1 cellular context compared by ENCODE assay signal in genomic region chr16:30010817-30011504, GRCh38.
TF ChIP-seq lines count a peak whose summit lies in the region.

Gene DOC2A, minus strand, starts transcription at chr16:30011027. Its CDS starts 805 bp downstream, at chr16:30010222.

TF ChIP-seq in HepG2, 621 proteins besides CTCF, POLR2A, EP300 and RAD21 (continued from another document):
- TF ChIP-seq STAT6 (CRISPR knock-in tag; IDR thresholded peaks at IDR 0.05; ENCODE audit: borderline replicate concordance) = no peak
- TF ChIP-seq ZNF136 (CRISPR knock-in tag; IDR thresholded peaks at IDR 0.05; ENCODE audit: low read depth) = no peak
- TF ChIP-seq SIN3B (IDR thresholded peaks at IDR 0.05; ENCODE audit: low read length) = no peak
- TF ChIP-seq FOXK2 (IDR thresholded peaks at IDR 0.05) = no peak
- no peak for TF ChIP-seq HNRNPLL (IDR thresholded peaks at IDR 0.05; ENCODE audit: low read depth, low read length, poor library complexity, severe bottlenecking)
- TF ChIP-seq, protein P1, sequence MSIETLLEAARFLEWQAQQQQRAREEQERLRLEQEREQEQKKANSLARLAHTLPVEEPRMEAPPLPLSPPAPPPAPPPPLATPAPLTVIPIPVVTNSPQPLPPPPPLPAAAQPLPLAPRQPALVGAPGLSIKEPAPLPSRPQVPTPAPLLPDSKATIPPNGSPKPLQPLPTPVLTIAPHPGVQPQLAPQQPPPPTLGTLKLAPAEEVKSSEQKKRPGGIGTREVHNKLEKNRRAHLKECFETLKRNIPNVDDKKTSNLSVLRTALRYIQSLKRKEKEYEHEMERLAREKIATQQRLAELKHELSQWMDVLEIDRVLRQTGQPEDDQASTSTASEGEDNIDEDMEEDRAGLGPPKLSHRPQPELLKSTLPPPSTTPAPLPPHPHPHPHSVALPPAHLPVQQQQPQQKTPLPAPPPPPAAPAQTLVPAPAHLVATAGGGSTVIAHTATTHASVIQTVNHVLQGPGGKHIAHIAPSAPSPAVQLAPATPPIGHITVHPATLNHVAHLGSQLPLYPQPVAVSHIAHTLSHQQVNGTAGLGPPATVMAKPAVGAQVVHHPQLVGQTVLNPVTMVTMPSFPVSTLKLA (IDR thresholded peaks at IDR 0.05) = 0 out of 2 replicates have a peak, but pooled peaks have one; percentile 22
- no peak for TF ChIP-seq SMAD1 (CRISPR knock-in tag; IDR thresholded peaks at IDR 0.05; ENCODE audit: borderline replicate concordance, low read depth)
- no peak for TF ChIP-seq SP140L (CRISPR knock-in tag; IDR thresholded peaks at IDR 0.05; ENCODE audit: borderline replicate concordance)
- TF ChIP-seq ZFP90 (CRISPR knock-in tag; IDR thresholded peaks at IDR 0.05; ENCODE audit: borderline replicate concordance) = no peak
- TF ChIP-seq BHLHE40 (IDR thresholded peaks at IDR 0.05; ENCODE audit: low read length) = 0 out of 2 replicates have a peak, but pooled peaks have one; percentile 11
- no peak for TF ChIP-seq KLF15 (CRISPR knock-in tag; IDR thresholded peaks at IDR 0.05; ENCODE audit: borderline replicate concordance)
- TF ChIP-seq ZNF143 (CRISPR knock-in tag; IDR thresholded peaks at IDR 0.05) = no peak
- TF ChIP-seq ZBTB4 (CRISPR knock-in tag; IDR thresholded peaks at IDR 0.05; ENCODE audit: borderline replicate concordance) = no peak
- no peak for TF ChIP-seq HMGA1 (CRISPR knock-in tag; conservative IDR thresholded peaks at IDR 0.05)
- TF ChIP-seq FOSL1 (CRISPR knock-in tag; IDR thresholded peaks at IDR 0.05; ENCODE audit: borderline replicate concordance) = no peak
- no peak for TF ChIP-seq ZNF30 (CRISPR knock-in tag; IDR thresholded peaks at IDR 0.05)
- TF ChIP-seq ZNF326 (CRISPR knock-in tag; IDR thresholded peaks at IDR 0.05; ENCODE audit: borderline replicate concordance) = no peak
- no peak for TF ChIP-seq DZIP1 (CRISPR knock-in tag; IDR thresholded peaks at IDR 0.05)
- TF ChIP-seq MYC (CRISPR knock-in tag; IDR thresholded peaks at IDR 0.05; ENCODE audit: borderline replicate concordance) = no peak
- no peak for TF ChIP-seq AHDC1 (CRISPR knock-in tag; IDR thresholded peaks at IDR 0.05; ENCODE audit: borderline replicate concordance)
- TF ChIP-seq RFX3 (CRISPR knock-in tag; IDR thresholded peaks at IDR 0.05) = no peak
- 0 out of 2 replicates have a peak, but pooled peaks have one; percentile 21 for TF ChIP-seq HIVEP1 (CRISPR knock-in tag; IDR thresholded peaks at IDR 0.05)
- TF ChIP-seq, protein P2, sequence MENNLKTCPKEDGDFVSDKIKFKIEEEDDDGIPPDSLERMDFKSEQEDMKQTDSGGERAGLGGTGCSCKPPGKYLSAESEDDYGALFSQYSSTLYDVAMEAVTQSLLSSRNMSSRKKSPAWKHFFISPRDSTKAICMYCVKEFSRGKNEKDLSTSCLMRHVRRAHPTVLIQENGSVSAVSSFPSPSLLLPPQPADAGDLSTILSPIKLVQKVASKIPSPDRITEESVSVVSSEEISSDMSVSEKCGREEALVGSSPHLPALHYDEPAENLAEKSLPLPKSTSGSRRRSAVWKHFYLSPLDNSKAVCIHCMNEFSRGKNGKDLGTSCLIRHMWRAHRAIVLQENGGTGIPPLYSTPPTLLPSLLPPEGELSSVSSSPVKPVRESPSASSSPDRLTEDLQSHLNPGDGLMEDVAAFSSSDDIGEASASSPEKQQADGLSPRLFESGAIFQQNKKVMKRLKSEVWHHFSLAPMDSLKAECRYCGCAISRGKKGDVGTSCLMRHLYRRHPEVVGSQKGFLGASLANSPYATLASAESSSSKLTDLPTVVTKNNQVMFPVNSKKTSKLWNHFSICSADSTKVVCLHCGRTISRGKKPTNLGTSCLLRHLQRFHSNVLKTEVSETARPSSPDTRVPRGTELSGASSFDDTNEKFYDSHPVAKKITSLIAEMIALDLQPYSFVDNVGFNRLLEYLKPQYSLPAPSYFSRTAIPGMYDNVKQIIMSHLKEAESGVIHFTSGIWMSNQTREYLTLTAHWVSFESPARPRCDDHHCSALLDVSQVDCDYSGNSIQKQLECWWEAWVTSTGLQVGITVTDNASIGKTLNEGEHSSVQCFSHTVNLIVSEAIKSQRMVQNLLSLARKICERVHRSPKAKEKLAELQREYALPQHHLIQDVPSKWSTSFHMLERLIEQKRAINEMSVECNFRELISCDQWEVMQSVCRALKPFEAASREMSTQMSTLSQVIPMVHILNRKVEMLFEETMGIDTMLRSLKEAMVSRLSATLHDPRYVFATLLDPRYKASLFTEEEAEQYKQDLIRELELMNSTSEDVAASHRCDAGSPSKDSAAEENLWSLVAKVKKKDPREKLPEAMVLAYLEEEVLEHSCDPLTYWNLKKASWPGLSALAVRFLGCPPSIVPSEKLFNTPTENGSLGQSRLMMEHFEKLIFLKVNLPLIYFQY (CRISPR knock-in tag; IDR thresholded peaks at IDR 0.05; ENCODE audit: borderline replicate concordance) = no peak
- TF ChIP-seq ZNF749 (CRISPR knock-in tag; IDR thresholded peaks at IDR 0.05; ENCODE audit: borderline replicate concordance) = no peak
- TF ChIP-seq ASH2L (IDR thresholded peaks at IDR 0.05; ENCODE audit: insufficient read length, low read depth, low read length) = no peak
